Comparison of ENCODE assay signal across 12 cellular contexts in the genomic region with DNA sequence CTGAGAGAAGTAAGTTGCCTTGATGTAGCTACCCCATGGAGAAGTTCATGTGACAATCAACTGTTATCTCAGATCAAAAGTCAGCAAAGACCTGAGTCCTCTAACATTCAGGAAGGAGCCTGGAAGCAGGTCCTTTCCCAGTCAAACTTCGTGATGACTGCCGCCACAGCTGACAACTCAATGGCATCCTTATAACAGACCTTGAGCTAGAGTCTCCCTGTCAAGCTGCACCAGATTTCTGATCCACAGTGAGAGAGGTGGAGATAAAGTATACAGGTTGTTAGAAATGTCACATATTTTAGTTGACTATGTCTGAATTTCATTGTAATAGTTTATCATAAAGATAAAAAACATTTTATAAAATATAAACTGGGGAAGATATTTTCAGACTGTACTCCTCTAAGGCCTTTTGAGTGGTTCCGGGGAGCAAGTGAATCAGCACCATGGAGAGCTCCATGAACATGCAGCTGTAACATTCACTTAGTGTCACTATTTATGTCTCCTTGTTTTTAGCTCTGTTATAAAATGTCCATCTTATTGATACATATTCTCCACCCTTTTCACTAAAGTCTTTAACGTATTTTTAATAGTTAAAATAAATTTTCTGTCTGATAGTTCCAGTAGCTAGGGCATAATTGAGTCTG.
DNase-seq lines count a peak whose midpoint lies in the region; ATAC-seq and TF ChIP-seq lines count a peak whose summit lies in the region.
"Had no signal": no experiment of that assay in that cellular context is flagged by ENCODE, and none has a peak within 500 bp of the region (broad histone marks: within the 10 kb centered on the region; RNA-seq: fewer than 3 reads in every experiment).

No MANE protein-coding gene starts in this region.

- CTCF ChIA-PET in HEK293T (lab: Yijun Ruan, JAX): no interaction called here

- DNase-seq in ACHN: peak; percentile 52
- DNase-seq in HEK293T (ENCODE audit: extremely low spot score): peak; percentile 5
- peak; percentile 12 for DNase-seq in T1000 (lab: John Stamatoyannopoulos, UW)
- peak; percentile 68 for DNase-seq in hepatocyte (ENCODE audit: low spot score)
- DNase-seq in superior temporal gyrus (ENCODE audit: extremely low spot score): no peak
- DNase-seq in C1 segment of cervical spinal cord (lab: John Stamatoyannopoulos, UW): no peak
- DNase-seq in epidermal melanocyte (ENCODE audit: insufficient read length, low spot score): no peak
- DNase-seq: activated CD4-positive, CD25-positive, alpha-beta regulatory T cell treated with anti-CD3 and anti-CD28 coated beads, Interleukin-2, amount 50 U/mL, for 72 hours; NCI-H1417 treated with DMSO at 0.1 percent for 48 hours; stimulated activated CD4-positive, alpha-beta T cell treated with anti-CD3 and anti-CD28 coated beads, Interleukin-4, amount 100 ng/mL, for 4 hours had no signal

- no peak overlapping the region for H3K4me3 ChIP-seq in hepatocyte

- no peak overlapping the region for H3K4me2 ChIP-seq in hepatocyte

- no peaks in the 10 kb centered on the region for H3K36me3 ChIP-seq in hepatocyte (replicated peaks; ENCODE audit: insufficient read depth, low read depth)

- in situ Hi-C loops in ACHN (cut with HindIII; ENCODE audit: low pct_ligation_motif_present, low pct_unique_long_range_greater_than_20kb, low sequenced_read_pairs): no loop called here

- no peak for ATAC-seq in GM18519 (IDR thresholded peaks at IDR 0.05; ENCODE audit: low FRiP score, unreplicated experiment)

- H2AFZ ChIP-seq in hepatocyte: no peak overlapping the region

- no peaks in the 10 kb centered on the region for H3K27me3 ChIP-seq in hepatocyte

- no peaks in the 10 kb centered on the region for H3K9me3 ChIP-seq in hepatocyte (ENCODE audit: low read depth)
- H3K9me3 ChIP-seq: Caco-2 had no signal

- no peaks in the 10 kb centered on the region for H3K79me2 ChIP-seq in hepatocyte

- H3K9me2 ChIP-seq in hepatocyte (replicated peaks; ENCODE audit: insufficient read depth): no peaks in the 10 kb centered on the region

- H3K27ac ChIP-seq in hepatocyte: no peak overlapping the region

- WGBS in hepatocyte (ENCODE audit: low lambda C conversion rate, missing lambda C conversion rate): 22% methylated on average over 4 of the region's 4 CpGs

- no peak for TF ChIP-seq CTCF in hepatocyte (IDR thresholded peaks at IDR 0.05; ENCODE audit: poor library complexity)

- POLR2A ChIA-PET in HEK293T (lab: Yijun Ruan, JAX): no interaction called here

- H4K20me1 ChIP-seq in hepatocyte (ENCODE audit: insufficient read depth, poor library complexity, severe bottlenecking): no peaks in the 10 kb centered on the region

- no peaks in the 10 kb centered on the region for H3K4me1 ChIP-seq in hepatocyte (ENCODE audit: insufficient read depth)
- H3K4me1 ChIP-seq: Caco-2 had no signal

TF ChIP-seq in HEK293T, 16 proteins besides CTCF, POLR2A, EP300 and RAD21:
- TF ChIP-seq ELF4 (IDR thresholded peaks at IDR 0.05) (no peak), ZNF384 (IDR thresholded peaks at IDR 0.05) (no peak), CTBP1 (IDR thresholded peaks at IDR 0.05; ENCODE audit: borderline replicate concordance) (no peak), SUZ12 (IDR thresholded peaks at IDR 0.05) (no peak), NFRKB (IDR thresholded peaks at IDR 0.05) (no peak), FOXK2 (IDR thresholded peaks at IDR 0.05) (no peak), LEF1 (IDR thresholded peaks at IDR 0.05; ENCODE audit: borderline replicate concordance) (no peak), TARDBP (IDR thresholded peaks at IDR 0.05) (no peak), HDGF (IDR thresholded peaks at IDR 0.05; ENCODE audit: borderline replicate concordance) (no peak), ARNT (IDR thresholded peaks at IDR 0.05) (no peak), FOXM1 (IDR thresholded peaks at IDR 0.05; ENCODE audit: borderline replicate concordance) (no peak)
- TF ChIP-seq, protein P1, sequence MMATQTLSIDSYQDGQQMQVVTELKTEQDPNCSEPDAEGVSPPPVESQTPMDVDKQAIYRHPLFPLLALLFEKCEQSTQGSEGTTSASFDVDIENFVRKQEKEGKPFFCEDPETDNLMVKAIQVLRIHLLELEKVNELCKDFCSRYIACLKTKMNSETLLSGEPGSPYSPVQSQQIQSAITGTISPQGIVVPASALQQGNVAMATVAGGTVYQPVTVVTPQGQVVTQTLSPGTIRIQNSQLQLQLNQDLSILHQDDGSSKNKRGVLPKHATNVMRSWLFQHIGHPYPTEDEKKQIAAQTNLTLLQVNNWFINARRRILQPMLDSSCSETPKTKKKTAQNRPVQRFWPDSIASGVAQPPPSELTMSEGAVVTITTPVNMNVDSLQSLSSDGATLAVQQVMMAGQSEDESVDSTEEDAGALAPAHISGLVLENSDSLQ (IDR thresholded peaks at IDR 0.05): no peak

Comparison
In these comparisons a context has a peak if more than half of its experiments do, and no peak if none do; other contexts are left out.
1. DNase-seq: peak in ACHN (single experiment), HEK293T (single experiment), T1000 (single experiment) and hepatocyte (single experiment); none in superior temporal gyrus (single experiment), C1 segment of cervical spinal cord (0 of 14) and epidermal melanocyte (single experiment).